11 cellular contexts compared by ENCODE assay signal in the genomic region with DNA sequence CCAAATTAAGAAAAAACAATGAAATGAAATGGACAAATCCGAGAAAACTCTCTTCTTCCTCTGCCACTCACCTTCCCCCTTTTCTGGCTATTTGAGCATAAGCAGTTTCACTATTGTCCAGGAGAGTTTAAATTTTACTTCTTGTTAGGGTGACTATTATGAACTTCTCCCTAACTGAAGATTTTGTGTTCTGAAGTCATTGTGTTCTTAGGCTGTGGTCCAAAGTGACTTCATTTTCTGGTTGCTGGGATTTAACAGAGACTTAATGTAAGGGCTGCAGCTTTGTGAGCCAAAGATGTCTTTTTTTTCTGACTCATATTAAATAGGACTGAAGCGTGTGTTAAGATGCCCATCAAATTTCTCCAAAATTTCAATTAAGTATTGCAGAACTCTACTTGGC. TPM values are rescaled to one million over a fixed set of nuclear protein-coding genes. Genes with fewer than 3 reads are reported as not detected.
DNase-seq lines count a peak whose midpoint lies in the region; TF ChIP-seq lines count a peak whose summit lies in the region.
"Had no signal": no experiment of that assay in that cellular context is flagged by ENCODE, and none has a peak within 500 bp of the region (broad histone marks: within the 10 kb centered on the region; RNA-seq: fewer than 3 reads in every experiment).

No MANE protein-coding gene starts in this region.

- H2AK5ac ChIP-seq in neuronal stem cell (ENCODE audit: low read depth, low read length), result no peak overlapping the region

- peaks cover 26% of the 10 kb centered on the region for H3K4me1 ChIP-seq in HUES48 (ENCODE audit: control insufficient read depth, insufficient read depth, low read length)
- H3K4me1 ChIP-seq in tibial nerve, result peaks cover 0 to 41% (median 18%) of the 10 kb centered on the region in 4 donors
- H3K4me1 ChIP-seq in neuronal stem cell (ENCODE audit: control insufficient read depth in 2 of 2, insufficient read depth in 1 of 2, low read depth in 1 of 2, low read length in 2 of 2), result peaks cover 0 to 10% of the 10 kb centered on the region in 2 donors
- H3K4me1 ChIP-seq in HAP-1, result no peaks in the 10 kb centered on the region

- H3K9me3 ChIP-seq in HUES48 (ENCODE audit: control insufficient read depth, insufficient read depth, low read length) (peaks cover 15% of the 10 kb centered on the region; the same call in 1 of the 2 replicates), tibial nerve (peaks cover 0 to 4% (median 1%) of the 10 kb centered on the region in 4 donors), neuronal stem cell (replicated peaks in 1 of 2; ENCODE audit: control insufficient read depth in 2 of 2, insufficient read depth in 1 of 2, low read depth in 1 of 2, low read length in 2 of 2) (peaks cover 2 to 5% of the 10 kb centered on the region in 2 donors), HAP-1 (no peaks in the 10 kb centered on the region)

- H3K4ac ChIP-seq in neuronal stem cell (ENCODE audit: low read length), result no peak overlapping the region

- 9 to 27% methylated on average over 2 of the region's 2 CpGs for WGBS in tibial nerve, 2 donors
- no CpG with 5 or more reads among the region's 2 CpGs for WGBS in neuronal stem cell (ENCODE audit: extremely low coverage in 2 of 2, insufficient read length in 2 of 2, insufficient replicate concordance in 1 of 2), 2 donors

- H2AFZ ChIP-seq in neuronal stem cell (ENCODE audit: low read length), result no peak overlapping the region

- H3K36me3 ChIP-seq in HUES48 (ENCODE audit: control insufficient read depth, insufficient read depth, low read length), result no peaks in the 10 kb centered on the region
- no peaks in the 10 kb centered on the region for H3K36me3 ChIP-seq in tibial nerve
- no peaks in the 10 kb centered on the region for H3K36me3 ChIP-seq in neuronal stem cell (replicated peaks in 1 of 2; ENCODE audit: control insufficient read depth in 2 of 2, insufficient read depth in 2 of 2, low read length in 2 of 2)
- H3K36me3 ChIP-seq in HAP-1 (replicated peaks), result no peaks in the 10 kb centered on the region

- no peak overlapping the region for H3K4me2 ChIP-seq in neuronal stem cell (ENCODE audit: insufficient read depth, low read length, poor library complexity, severe bottlenecking)

- in situ Hi-C loops in HAP-1 (cut with MboI; ENCODE audit: low sequenced_read_pairs), result no loop called here

- H3K9ac ChIP-seq in HUES48 (ENCODE audit: low read depth, low read length), result no peak overlapping the region
- no peak overlapping the region for H3K9ac ChIP-seq in neuronal stem cell (ENCODE audit: low read depth, low read length, poor library complexity)

- no peak overlapping the region for H3K23ac ChIP-seq in neuronal stem cell (ENCODE audit: low read depth, low read length, poor library complexity)

- DNase-seq in cardiac fibroblast (ENCODE audit: low read depth in 2 of 2), result peak; percentile 87 to 99
- peak; percentile 53 for DNase-seq in left kidney (ENCODE audit: low read depth, low spot score)
- no peak for DNase-seq in tibial nerve (ENCODE audit: low spot score in 2 of 2)
- no peak for DNase-seq in neuronal stem cell (ENCODE audit: low spot score)
- DNase-seq in SK-N-DZ (ENCODE audit: low spot score), result no peak
- no peak for DNase-seq in SIG-M5 (lab: John Stamatoyannopoulos, UW)
- no peak for DNase-seq in HAP-1 (ENCODE audit: low spot score in 2 of 2)
- DNase-seq: immature natural killer cell, NCI-H1417 treated with DMSO at 0.1 percent for 48 hours, SHP77 treated with DMSO at 0.1 percent for 48 hours had no signal

- H4K91ac ChIP-seq in neuronal stem cell (ENCODE audit: low read depth, low read length, poor library complexity), result no peak overlapping the region

- TF ChIP-seq CTCF in cardiac fibroblast (IDR thresholded peaks at IDR 0.05; ENCODE audit: low read depth, low read length) (no peak), tibial nerve (IDR thresholded peaks at IDR 0.05) (no peak)

- no peak for TF ChIP-seq POLR2A in tibial nerve (IDR thresholded peaks at IDR 0.05)

- H3K27ac ChIP-seq in HUES48 (ENCODE audit: low read depth, low read length), result peak overlapping the region; percentile 1
- peak overlapping the region in 3 of 4 donors; percentile 13 to 88 (median 79) for H3K27ac ChIP-seq in tibial nerve
- no peak overlapping the region for H3K27ac ChIP-seq in neuronal stem cell (replicated peaks; ENCODE audit: low read length)

- no peaks in the 10 kb centered on the region for H3K79me1 ChIP-seq in neuronal stem cell (ENCODE audit: low read depth, low read length)

- no peak for TF ChIP-seq EP300 in tibial nerve (IDR thresholded peaks at IDR 0.05)

- no peak overlapping the region for H4K8ac ChIP-seq in neuronal stem cell (ENCODE audit: low read depth, low read length)

- no peak overlapping the region for H2BK5ac ChIP-seq in neuronal stem cell (ENCODE audit: low read length)

- no peak overlapping the region for H3K18ac ChIP-seq in neuronal stem cell (ENCODE audit: low read length)

- H2BK12ac ChIP-seq in neuronal stem cell (ENCODE audit: low read length), result no peak overlapping the region

- H2BK120ac ChIP-seq in neuronal stem cell (ENCODE audit: low read depth, low read length), result no peak overlapping the region

- no peak overlapping the region for H3K14ac ChIP-seq in neuronal stem cell (ENCODE audit: low read length)

- no peak overlapping the region for H2BK15ac ChIP-seq in neuronal stem cell (ENCODE audit: low read length)

- H3K4me3 ChIP-seq in HUES48 (ENCODE audit: low read depth, low read length) (no peak overlapping the region), cardiac fibroblast (replicated peaks in 1 of 2; ENCODE audit: low read depth in 2 of 2, low read length in 2 of 2) (no peak overlapping the region), tibial nerve (no peak overlapping the region), neuronal stem cell (ENCODE audit: low read length in 2 of 2) (no peak overlapping the region), HAP-1 (no peak overlapping the region)

- H3K27me3 ChIP-seq in HUES48 (ENCODE audit: control insufficient read depth, insufficient read depth, low read length) (no peaks in the 10 kb centered on the region), tibial nerve (no peaks in the 10 kb centered on the region), neuronal stem cell (ENCODE audit: control insufficient read depth in 3 of 3, insufficient read depth in 3 of 3, low read depth in 1 of 3, low read length in 3 of 3) (peaks cover 0 to 5% (median 0%) of the 10 kb centered on the region in 3 experiments), HAP-1 (ENCODE audit: low read depth) (no peaks in the 10 kb centered on the region)

RNA-seq across cellular contexts. Expression of a gene that starts 46.5 kb away (rescaled TPM):
- 100 to 1,000 TPM; 389 to 942 (median 486) TPM for total RNA-seq in tibial nerve
- 246 TPM for polyA plus RNA-seq in neuronal stem cell (2013, experiment 1 of 2)
- 254 TPM for polyA plus RNA-seq in neuronal stem cell (2013, experiment 2 of 2)
- 32.4 and 33.0 TPM in 2 replicates for polyA plus RNA-seq in SK-N-DZ (2014; cell fraction: cytosol; rRNA removed)
- 16.3 and 20.3 TPM in 2 replicates for polyA plus RNA-seq in SK-N-DZ (2014; cell fraction: nucleus; rRNA removed)

Comparison
In these comparisons a context has a peak if more than half of its experiments do, and no peak if none do; other contexts are left out.
1. DNase-seq: peak in cardiac fibroblast (2 of 2) and left kidney (single experiment); none in tibial nerve (0 of 2), neuronal stem cell (single experiment), SK-N-DZ (single experiment), SIG-M5 (single experiment) and HAP-1 (0 of 2).